15 cellular contexts compared by ENCODE assay signal in genomic region chr14:105848570-105848969, GRCh38.
DNase-seq lines count a peak whose midpoint lies in the region; ATAC-seq and TF ChIP-seq lines count a peak whose summit lies in the region.
"Had no signal": no experiment of that assay in that cellular context is flagged by ENCODE, and none has a peak within 500 bp of the region (broad histone marks: within the 10 kb centered on the region; RNA-seq: fewer than 3 reads in every experiment).

No MANE protein-coding gene starts in this region.

- intact Hi-C loops in activated CD8-positive, alpha-beta T cell treated with anti-CD3 and anti-CD28 coated beads for 36 hours (cut with micrococcal nuclease) = no loop called here
- intact Hi-C loops in activated B cell treated with CpG ODN at 0.5 μM for 24 hours (cut with micrococcal nuclease) = no loop called here
- intact Hi-C loops in ovary (cut with DNase I) = no loop called here

- H3K27ac Mint-ChIP-seq in activated CD8-positive, alpha-beta T cell treated with anti-CD3 and anti-CD28 coated beads, Interleukin-2, amount 10 ng/mL, durations not matched to agents 7 days and 5 days = no peak overlapping the region
- no peak overlapping the region for H3K27ac Mint-ChIP-seq in activated CD8-positive, alpha-beta T cell treated with anti-CD3 and anti-CD28 coated beads for 36 hours
- H3K27ac Mint-ChIP-seq in activated B cell treated with CpG ODN at 0.5 μM for 24 hours = peak overlapping the region; percentile 73
- H3K27ac Mint-ChIP-seq in stimulated activated memory B cell treated with anti-CD40 and anti-IgM and Interleukin-4, amounts not matched to agents 10 μg/mL and 1 μg/mL and 100 μg/mL, for 72 hours = peak overlapping the region; percentile 73
- H3K27ac Mint-ChIP-seq: CD4-positive, CD25-positive, alpha-beta regulatory T cell had no signal

- no peak for TF ChIP-seq POLR2A in ovary (IDR thresholded peaks at IDR 0.05)

- no peak for TF ChIP-seq CTCF in activated CD8-positive, alpha-beta T cell treated with anti-CD3 and anti-CD28 coated beads for 36 hours (IDR thresholded peaks at IDR 0.05)
- no peak for TF ChIP-seq CTCF in activated B cell treated with CpG ODN at 0.5 μM for 24 hours (IDR thresholded peaks at IDR 0.05)
- TF ChIP-seq CTCF in ovary (IDR thresholded peaks at IDR 0.05) = no peak

- no peak for TF ChIP-seq RAD21 in Ishikawa (IDR thresholded peaks at IDR 0.05; ENCODE audit: low read depth)

- H3K4me1 Mint-ChIP-seq in activated CD8-positive, alpha-beta T cell treated with anti-CD3 and anti-CD28 coated beads, Interleukin-2, amount 10 ng/mL, durations not matched to agents 7 days and 5 days (ENCODE audit: low read depth) = no peaks in the 10 kb centered on the region
- no peaks in the 10 kb centered on the region for H3K4me1 Mint-ChIP-seq in activated CD8-positive, alpha-beta T cell treated with anti-CD3 and anti-CD28 coated beads for 36 hours (ENCODE audit: low read depth)
- H3K4me1 Mint-ChIP-seq in activated B cell treated with CpG ODN at 0.5 μM for 24 hours = peaks cover 37% of the 10 kb centered on the region
- H3K4me1 Mint-ChIP-seq in stimulated activated memory B cell treated with anti-CD40 and anti-IgM and Interleukin-4, amounts not matched to agents 10 μg/mL and 1 μg/mL and 100 μg/mL, for 72 hours = peaks cover 44% of the 10 kb centered on the region

- no peaks in the 10 kb centered on the region for H3K9me3 Mint-ChIP-seq in activated CD8-positive, alpha-beta T cell treated with anti-CD3 and anti-CD28 coated beads, Interleukin-2, amount 10 ng/mL, durations not matched to agents 7 days and 5 days (ENCODE audit: insufficient read depth)
- H3K9me3 Mint-ChIP-seq in activated CD8-positive, alpha-beta T cell treated with anti-CD3 and anti-CD28 coated beads for 36 hours = no peaks in the 10 kb centered on the region
- no peaks in the 10 kb centered on the region for H3K9me3 Mint-ChIP-seq in activated B cell treated with CpG ODN at 0.5 μM for 24 hours
- no peaks in the 10 kb centered on the region for H3K9me3 Mint-ChIP-seq in stimulated activated memory B cell treated with anti-CD40 and anti-IgM and Interleukin-4, amounts not matched to agents 10 μg/mL and 1 μg/mL and 100 μg/mL, for 72 hours
- H3K9me3 Mint-ChIP-seq: CD4-positive, CD25-positive, alpha-beta regulatory T cell had no signal

- no peaks in the 10 kb centered on the region for H3K36me3 ChIP-seq in ovary

- ATAC-seq in activated CD8-positive, alpha-beta T cell treated with anti-CD3 and anti-CD28 coated beads, Interleukin-2, amount 10 ng/mL, durations not matched to agents 7 days and 5 days = no peak
- ATAC-seq in activated CD8-positive, alpha-beta T cell treated with anti-CD3 and anti-CD28 coated beads for 36 hours = no peak
- ATAC-seq in activated B cell treated with CpG ODN at 0.5 μM for 24 hours (ENCODE audit: low read depth) (no peak), GM18858 (IDR thresholded peaks at IDR 0.05; ENCODE audit: unreplicated experiment) (no peak), HG03097 (IDR thresholded peaks at IDR 0.05; ENCODE audit: low FRiP score, unreplicated experiment) (no peak)
- ATAC-seq in stimulated activated memory B cell treated with anti-CD40 and anti-IgM and Interleukin-4, amounts not matched to agents 10 μg/mL and 1 μg/mL and 100 μg/mL, for 72 hours = no peak
- ATAC-seq: HCT116 had no signal

- POLR2A ChIA-PET in activated CD8-positive, alpha-beta T cell treated with anti-CD3 and anti-CD28 coated beads, Interleukin-2, amount 10 ng/mL, durations not matched to agents 7 days and 5 days (lab: Charles Lee) = no interaction called here
- POLR2A ChIA-PET in activated CD8-positive, alpha-beta T cell treated with anti-CD3 and anti-CD28 coated beads for 36 hours (lab: Charles Lee) = no interaction called here
- POLR2A ChIA-PET in activated B cell treated with CpG ODN at 0.5 μM for 24 hours (lab: Charles Lee) = interaction anchor here (0.9 to 2.7 kb wide), 5 partner anchors 8 to 30 kb away, joined by 4 to 13 read pairs (median 8); no protein-coding TSS in a partner anchor

- no peak overlapping the region for H3K4me3 ChIP-seq in ovary
- H3K4me3 ChIP-seq: BLaER1 had no signal

- DNase-seq in activated CD8-positive, alpha-beta T cell treated with anti-CD3 and anti-CD28 coated beads, Interleukin-2, amount 10 ng/mL, durations not matched to agents 7 days and 5 days = peak; percentile 1
- DNase-seq in activated CD8-positive, alpha-beta T cell treated with anti-CD3 and anti-CD28 coated beads for 36 hours = no peak
- DNase-seq in activated B cell treated with CpG ODN at 0.5 μM for 24 hours = no peak
- DNase-seq in ovary = no peak
- DNase-seq: CD4-positive, CD25-positive, alpha-beta regulatory T cell; DMS 273 treated with DMSO at 0.1 percent for 48 hours; DMS79; IMR-90 had no signal

- TF ChIP-seq EP300 in Ishikawa (IDR thresholded peaks at IDR 0.05; ENCODE audit: borderline replicate concordance) = no peak
- TF ChIP-seq EP300 in ovary (IDR thresholded peaks at IDR 0.05) = no peak

- no peak overlapping the region for H3K4me3 Mint-ChIP-seq in activated CD8-positive, alpha-beta T cell treated with anti-CD3 and anti-CD28 coated beads, Interleukin-2, amount 10 ng/mL, durations not matched to agents 7 days and 5 days
- H3K4me3 Mint-ChIP-seq in activated CD8-positive, alpha-beta T cell treated with anti-CD3 and anti-CD28 coated beads for 36 hours = no peak overlapping the region
- H3K4me3 Mint-ChIP-seq in activated B cell treated with CpG ODN at 0.5 μM for 24 hours = no peak overlapping the region
- H3K4me3 Mint-ChIP-seq in stimulated activated memory B cell treated with anti-CD40 and anti-IgM and Interleukin-4, amounts not matched to agents 10 μg/mL and 1 μg/mL and 100 μg/mL, for 72 hours = no peak overlapping the region
- H3K4me3 Mint-ChIP-seq: CD4-positive, CD25-positive, alpha-beta regulatory T cell had no signal

- WGBS in ovary, 3 donors = 41 to 73% (median 49%) methylated on average over 2 of the region's 2 CpGs

- no peak overlapping the region for H3K27ac ChIP-seq in ovary
- H3K27ac ChIP-seq: 22Rv1, BLaER1 had no signal

- H3K36me3 Mint-ChIP-seq in activated CD8-positive, alpha-beta T cell treated with anti-CD3 and anti-CD28 coated beads, Interleukin-2, amount 10 ng/mL, durations not matched to agents 7 days and 5 days (ENCODE audit: low read depth) = peaks cover 2% of the 10 kb centered on the region
- H3K36me3 Mint-ChIP-seq in activated CD8-positive, alpha-beta T cell treated with anti-CD3 and anti-CD28 coated beads for 36 hours (ENCODE audit: low read depth) = peaks cover 2% of the 10 kb centered on the region
- peaks cover 70% of the 10 kb centered on the region for H3K36me3 Mint-ChIP-seq in activated B cell treated with CpG ODN at 0.5 μM for 24 hours (ENCODE audit: low read depth)
- H3K36me3 Mint-ChIP-seq in stimulated activated memory B cell treated with anti-CD40 and anti-IgM and Interleukin-4, amounts not matched to agents 10 μg/mL and 1 μg/mL and 100 μg/mL, for 72 hours = peaks cover 39% of the 10 kb centered on the region
- H3K36me3 Mint-ChIP-seq: CD4-positive, CD25-positive, alpha-beta regulatory T cell had no signal

- H3K27me3 Mint-ChIP-seq in activated CD8-positive, alpha-beta T cell treated with anti-CD3 and anti-CD28 coated beads, Interleukin-2, amount 10 ng/mL, durations not matched to agents 7 days and 5 days (ENCODE audit: low read depth) = no peaks in the 10 kb centered on the region
- no peaks in the 10 kb centered on the region for H3K27me3 Mint-ChIP-seq in activated CD8-positive, alpha-beta T cell treated with anti-CD3 and anti-CD28 coated beads for 36 hours
- H3K27me3 Mint-ChIP-seq in activated B cell treated with CpG ODN at 0.5 μM for 24 hours = no peaks in the 10 kb centered on the region
- H3K27me3 Mint-ChIP-seq in stimulated activated memory B cell treated with anti-CD40 and anti-IgM and Interleukin-4, amounts not matched to agents 10 μg/mL and 1 μg/mL and 100 μg/mL, for 72 hours = no peaks in the 10 kb centered on the region
- H3K27me3 Mint-ChIP-seq: CD4-positive, CD25-positive, alpha-beta regulatory T cell had no signal

- H3K4me1 ChIP-seq in ovary (ENCODE audit: insufficient read depth) = no peaks in the 10 kb centered on the region

- no peaks in the 10 kb centered on the region for H3K27me3 ChIP-seq in ovary
- H3K27me3 ChIP-seq: BLaER1 had no signal

- CTCF ChIA-PET in activated CD8-positive, alpha-beta T cell treated with anti-CD3 and anti-CD28 coated beads, Interleukin-2, amount 10 ng/mL, durations not matched to agents 7 days and 5 days (lab: Charles Lee) = no interaction called here
- CTCF ChIA-PET in activated CD8-positive, alpha-beta T cell treated with anti-CD3 and anti-CD28 coated beads for 36 hours (lab: Charles Lee) = interaction anchor here (0.9 to 1.0 kb wide), 2 partner anchors 9 to 18 kb away, joined by 3 read pairs; no protein-coding TSS in a partner anchor
- CTCF ChIA-PET in activated B cell treated with CpG ODN at 0.5 μM for 24 hours (lab: Charles Lee) = no interaction called here

- no peaks in the 10 kb centered on the region for H3K9me3 ChIP-seq in ovary
- H3K9me3 ChIP-seq: BLaER1 had no signal

TF ChIP-seq in Ishikawa, 13 proteins besides CTCF, POLR2A, EP300 and RAD21:
- TF ChIP-seq CREB1 (IDR thresholded peaks at IDR 0.05; ENCODE audit: low read depth) = no peak
- TF ChIP-seq TEAD4 (IDR thresholded peaks at IDR 0.05) = 0 out of 2 replicates have a peak, but pooled peaks have one; percentile 13

Comparison
In these comparisons a context has a peak if more than half of its experiments do, and no peak if none do; other contexts are left out.
1. H3K27ac Mint-ChIP-seq: peak in activated B cell treated with CpG ODN at 0.5 μM for 24 hours (single experiment) and stimulated activated memory B cell treated with anti-CD40 and anti-IgM and Interleukin-4, amounts not matched to agents 10 μg/mL and 1 μg/mL and 100 μg/mL, for 72 hours (single experiment); none in activated CD8-positive, alpha-beta T cell treated with anti-CD3 and anti-CD28 coated beads, Interleukin-2, amount 10 ng/mL, durations not matched to agents 7 days and 5 days (single experiment) and activated CD8-positive, alpha-beta T cell treated with anti-CD3 and anti-CD28 coated beads for 36 hours (single experiment).